Comparison of ENCODE assay signal across 13 cellular contexts in the genomic region with DNA sequence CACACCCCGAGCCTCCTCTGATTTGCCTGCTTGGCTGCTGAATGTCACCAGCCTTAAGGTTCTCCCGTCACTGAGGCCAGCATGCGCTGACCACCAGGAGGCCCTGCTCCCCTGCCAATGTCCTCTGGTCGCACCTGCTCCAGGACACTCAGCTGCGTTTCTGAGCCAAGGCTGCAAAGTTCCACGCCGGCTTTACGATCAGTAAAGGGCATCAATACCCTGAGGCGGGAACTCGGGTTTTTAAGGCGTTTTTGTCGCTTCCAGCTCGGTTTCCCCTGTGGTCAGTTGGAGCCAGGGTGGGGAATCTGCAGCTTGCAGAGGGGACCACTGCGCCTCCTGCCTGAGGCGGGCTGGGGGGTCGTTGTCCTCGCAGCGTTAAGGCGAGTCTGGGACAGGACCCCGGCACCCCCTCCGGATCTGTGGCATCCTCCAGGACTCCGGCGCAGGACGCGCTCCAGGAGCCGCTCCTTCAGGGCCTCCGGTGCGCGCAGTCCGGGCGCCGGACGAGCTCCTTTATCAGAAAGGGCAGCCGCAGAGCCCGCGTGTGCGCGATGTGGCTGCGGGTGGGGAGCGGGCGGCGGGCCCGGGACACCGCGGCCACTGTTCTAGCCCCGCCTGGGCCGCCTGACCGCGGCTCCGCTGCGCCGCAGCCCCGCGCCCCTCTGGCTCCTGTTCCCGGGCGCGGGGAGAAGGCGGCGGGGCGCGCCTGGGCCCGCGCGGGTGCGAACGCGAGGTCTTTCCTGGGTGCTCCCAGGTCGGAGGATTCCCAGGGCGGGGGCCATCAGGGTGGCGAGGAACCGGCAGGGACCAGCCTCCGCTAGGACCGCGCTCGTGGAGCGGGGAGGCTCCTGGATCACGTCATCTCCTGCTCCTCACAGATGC. TPM values are rescaled to one million over a fixed set of nuclear protein-coding genes. Genes with fewer than 3 reads are reported as not detected.
DNase-seq lines count a peak whose midpoint lies in the region; ATAC-seq and TF ChIP-seq lines count a peak whose summit lies in the region.
"Had no signal": no experiment of that assay in that cellular context is flagged by ENCODE, and none has a peak within 500 bp of the region (broad histone marks: within the 10 kb centered on the region; RNA-seq: fewer than 3 reads in every experiment).

No MANE protein-coding gene starts in this region.

- TF ChIP-seq CTCF in cardiac muscle cell (IDR thresholded peaks at IDR 0.05; ENCODE audit: low read depth, low read length): peak; percentile 6

- H3K4me2 ChIP-seq in Karpas-422 (ENCODE audit: low read depth, low read length, poor library complexity, severe bottlenecking): no peak overlapping the region

- H3K27ac Mint-ChIP-seq in effector memory CD8-positive, alpha-beta T cell: no peak overlapping the region
- no peak overlapping the region for H3K27ac Mint-ChIP-seq in naive thymus-derived CD4-positive, alpha-beta T cell
- no peak overlapping the region for H3K27ac Mint-ChIP-seq in activated CD8-positive, alpha-beta memory T cell treated with anti-CD3 and anti-CD28 coated beads, Interleukin-2, amount 10 ng/mL, durations not matched to agents 7 days and 5 days

- H3K79me2 ChIP-seq in Karpas-422 (ENCODE audit: low read length): no peaks in the 10 kb centered on the region

- H3K4me3 ChIP-seq in cardiac muscle cell: peak overlapping the region; percentile 36
- peak overlapping the region; percentile 39 for H3K4me3 ChIP-seq in naive thymus-derived CD4-positive, alpha-beta T cell (ENCODE audit: low read length)
- H3K4me3 ChIP-seq in Karpas-422 (ENCODE audit: low read length): no peak overlapping the region

- H3K27me3 ChIP-seq in cardiac muscle cell (peaks cover 56% of the 10 kb centered on the region), Karpas-422 (ENCODE audit: low read length) (no peaks in the 10 kb centered on the region)
- no peaks in the 10 kb centered on the region for H3K27me3 ChIP-seq in naive thymus-derived CD4-positive, alpha-beta T cell (ENCODE audit: control insufficient read depth in 2 of 2, insufficient read depth in 2 of 2, low read length in 2 of 2)

- intact Hi-C loops in Right ventricle myocardium inferior (cut with DNase I): loop anchor here (5.0 kb wide), 1 partner anchor 381 kb away; a partner anchor contains a TSS
- intact Hi-C loops in naive thymus-derived CD4-positive, alpha-beta T cell (cut with micrococcal nuclease): no loop called here

- no peaks in the 10 kb centered on the region for H3K9me3 Mint-ChIP-seq in effector memory CD8-positive, alpha-beta T cell
- no peaks in the 10 kb centered on the region for H3K9me3 Mint-ChIP-seq in naive thymus-derived CD4-positive, alpha-beta T cell
- H3K9me3 Mint-ChIP-seq in activated CD8-positive, alpha-beta memory T cell treated with anti-CD3 and anti-CD28 coated beads, Interleukin-2, amount 10 ng/mL, durations not matched to agents 7 days and 5 days (ENCODE audit: low read depth): no peaks in the 10 kb centered on the region
- H3K9me3 Mint-ChIP-seq: IgD-negative memory B cell had no signal

- peaks cover 11 to 14% of the 10 kb centered on the region in 2 donors for H3K27me3 Mint-ChIP-seq in effector memory CD8-positive, alpha-beta T cell
- H3K27me3 Mint-ChIP-seq in naive thymus-derived CD4-positive, alpha-beta T cell: peaks cover 5 to 38% (median 7%) of the 10 kb centered on the region in 5 donors
- H3K27me3 Mint-ChIP-seq in activated CD8-positive, alpha-beta memory T cell treated with anti-CD3 and anti-CD28 coated beads, Interleukin-2, amount 10 ng/mL, durations not matched to agents 7 days and 5 days: peaks cover 27% of the 10 kb centered on the region

- peak overlapping the region in 1 of 2 donors; percentile 62 for H3K4me3 Mint-ChIP-seq in effector memory CD8-positive, alpha-beta T cell
- H3K4me3 Mint-ChIP-seq in naive thymus-derived CD4-positive, alpha-beta T cell: peak overlapping the region in 8 of 10 donors; percentile 48 to 82 (median 68)
- no peak overlapping the region for H3K4me3 Mint-ChIP-seq in activated CD8-positive, alpha-beta memory T cell treated with anti-CD3 and anti-CD28 coated beads, Interleukin-2, amount 10 ng/mL, durations not matched to agents 7 days and 5 days

- H3K9me3 ChIP-seq in cardiac muscle cell (ENCODE audit: low read depth) (no peaks in the 10 kb centered on the region), Karpas-422 (ENCODE audit: low read length) (no peaks in the 10 kb centered on the region)
- H3K9me3 ChIP-seq in naive thymus-derived CD4-positive, alpha-beta T cell (ENCODE audit: control insufficient read depth in 2 of 3, low read length in 3 of 3): no peaks in the 10 kb centered on the region
- H3K9me3 ChIP-seq: prostate gland had no signal

- peaks cover 13 to 19% of the 10 kb centered on the region in 2 donors for H3K4me1 Mint-ChIP-seq in effector memory CD8-positive, alpha-beta T cell (ENCODE audit: low read depth in 2 of 2)
- peaks cover 7 to 30% (median 23%) of the 10 kb centered on the region in 7 donors for H3K4me1 Mint-ChIP-seq in naive thymus-derived CD4-positive, alpha-beta T cell
- H3K4me1 Mint-ChIP-seq in activated CD8-positive, alpha-beta memory T cell treated with anti-CD3 and anti-CD28 coated beads, Interleukin-2, amount 10 ng/mL, durations not matched to agents 7 days and 5 days: peaks cover 2% of the 10 kb centered on the region

- DNase-seq in cardiac muscle cell (ENCODE audit: low read depth in 1 of 2, low spot score in 1 of 2) (peak in 1 of 2 donors; percentile 17), Right ventricle myocardium inferior (ENCODE audit: missing footprints) (no peak), Karpas-422 (no peak), dedifferentiated amniotic fluid mesenchymal stem cell (ENCODE audit: extremely low spot score) (no peak), NCI-H2196 (lab: John Stamatoyannopoulos, UW; ENCODE audit: unreplicated experiment) (no peak)
- DNase-seq in effector memory CD8-positive, alpha-beta T cell: no peak
- no peak for DNase-seq in naive thymus-derived CD4-positive, alpha-beta T cell
- no peak for DNase-seq in activated CD8-positive, alpha-beta memory T cell treated with anti-CD3 and anti-CD28 coated beads, Interleukin-2, amount 10 ng/mL, durations not matched to agents 7 days and 5 days
- DNase-seq: brain microvascular endothelial cell, left cardiac atrium had no signal

- H3K36me3 ChIP-seq in cardiac muscle cell (no peaks in the 10 kb centered on the region), Karpas-422 (ENCODE audit: insufficient read depth, low read length) (no peaks in the 10 kb centered on the region)
- H3K36me3 ChIP-seq in naive thymus-derived CD4-positive, alpha-beta T cell (ENCODE audit: control insufficient read depth in 2 of 3, insufficient read depth in 3 of 3, low read length in 3 of 3): no peaks in the 10 kb centered on the region
- H3K36me3 ChIP-seq: brain microvascular endothelial cell, prostate gland had no signal

- POLR2A ChIA-PET in naive thymus-derived CD4-positive, alpha-beta T cell (lab: Charles Lee): interaction anchor here (1.1 kb wide), 1 partner anchor 19 kb away, joined by 3 read pairs; no protein-coding TSS in a partner anchor

- CTCF ChIA-PET in naive thymus-derived CD4-positive, alpha-beta T cell (lab: Charles Lee): interaction anchor here (1.1 to 1.4 kb wide), 3 partner anchors 9 to 45 kb away, joined by 3 to 4 read pairs (median 4); no protein-coding TSS in a partner anchor
- CTCF ChIA-PET in activated CD8-positive, alpha-beta memory T cell treated with anti-CD3 and anti-CD28 coated beads, Interleukin-2, amount 10 ng/mL, durations not matched to agents 7 days and 5 days (lab: Charles Lee): interaction anchor here (1.1 kb wide), 1 partner anchor 15 kb away, joined by 3 read pairs; no protein-coding TSS in a partner anchor

- no peaks in the 10 kb centered on the region for H3K9me2 ChIP-seq in Karpas-422 (replicated peaks; ENCODE audit: insufficient read depth, low read length)

- no peak overlapping the region for H3K9ac ChIP-seq in Karpas-422 (ENCODE audit: low read length)

- H2AFZ ChIP-seq in Karpas-422 (ENCODE audit: low read length): no peak overlapping the region

- H3K36me3 Mint-ChIP-seq in effector memory CD8-positive, alpha-beta T cell (ENCODE audit: insufficient read depth): peaks cover 3% of the 10 kb centered on the region
- H3K36me3 Mint-ChIP-seq in naive thymus-derived CD4-positive, alpha-beta T cell: no peaks in the 10 kb centered on the region
- H3K36me3 Mint-ChIP-seq in activated CD8-positive, alpha-beta memory T cell treated with anti-CD3 and anti-CD28 coated beads, Interleukin-2, amount 10 ng/mL, durations not matched to agents 7 days and 5 days: no peaks in the 10 kb centered on the region

- no peak overlapping the region for H3K27ac ChIP-seq in cardiac muscle cell
- no peak overlapping the region for H3K27ac ChIP-seq in naive thymus-derived CD4-positive, alpha-beta T cell (ENCODE audit: low read depth, low read length)
- no peak overlapping the region for H3K27ac ChIP-seq in Karpas-422 (ENCODE audit: low read length)
- H3K27ac ChIP-seq: brain microvascular endothelial cell, prostate gland had no signal

- H3K4me1 ChIP-seq in cardiac muscle cell (ENCODE audit: low read depth): no peaks in the 10 kb centered on the region
- no peaks in the 10 kb centered on the region for H3K4me1 ChIP-seq in naive thymus-derived CD4-positive, alpha-beta T cell (ENCODE audit: control insufficient read depth in 2 of 2, insufficient read depth in 2 of 2, low read length in 2 of 2)
- H3K4me1 ChIP-seq in Karpas-422 (ENCODE audit: low read length): no peaks in the 10 kb centered on the region
- H3K4me1 ChIP-seq: prostate gland had no signal

- no peak for ATAC-seq in Right ventricle myocardium inferior
- peak; percentile 44 for ATAC-seq in effector memory CD8-positive, alpha-beta T cell (replicated peaks)
- no peak for ATAC-seq in naive thymus-derived CD4-positive, alpha-beta T cell
- ATAC-seq in activated CD8-positive, alpha-beta memory T cell treated with anti-CD3 and anti-CD28 coated beads, Interleukin-2, amount 10 ng/mL, durations not matched to agents 7 days and 5 days: no peak

- H4K20me1 ChIP-seq in Karpas-422 (ENCODE audit: insufficient read depth, low read depth, low read length): no peaks in the 10 kb centered on the region

RNA-seq across cellular contexts. Expression of a gene that starts 24.2 kb away (rescaled TPM):
- total RNA-seq in cardiac muscle cell: 5.3 and 9.0 TPM in 2 replicates
- 3.5 and 3.9 TPM in 2 replicates for polyA plus RNA-seq in cardiac muscle cell
- total RNA-seq in Right ventricle myocardium inferior: 5.5 TPM
- 1 to 10 TPM in 4 of 5 experiments, under 1 TPM in 1; 0.53 to 6.0 (median 3.3) TPM for total RNA-seq in naive thymus-derived CD4-positive, alpha-beta T cell
- under 1 TPM; 0.64 to 0.68 TPM for polyA plus RNA-seq in naive thymus-derived CD4-positive, alpha-beta T cell
- total RNA-seq in Karpas-422 (2014; rRNA removed; shearing (Covaris generic); ENCODE audit: low replicate concordance): not detected in 2 replicates
- total RNA-seq in activated CD8-positive, alpha-beta memory T cell treated with anti-CD3 and anti-CD28 coated beads, Interleukin-2, amount 10 ng/mL, durations not matched to agents 7 days and 5 days: 1 to 10 TPM; 1.7 to 2.8 TPM
- polyA plus RNA-seq: fibroblast of lung had no signal
